Comparison of ENCODE assay signal across 12 cellular contexts in the genomic region with DNA sequence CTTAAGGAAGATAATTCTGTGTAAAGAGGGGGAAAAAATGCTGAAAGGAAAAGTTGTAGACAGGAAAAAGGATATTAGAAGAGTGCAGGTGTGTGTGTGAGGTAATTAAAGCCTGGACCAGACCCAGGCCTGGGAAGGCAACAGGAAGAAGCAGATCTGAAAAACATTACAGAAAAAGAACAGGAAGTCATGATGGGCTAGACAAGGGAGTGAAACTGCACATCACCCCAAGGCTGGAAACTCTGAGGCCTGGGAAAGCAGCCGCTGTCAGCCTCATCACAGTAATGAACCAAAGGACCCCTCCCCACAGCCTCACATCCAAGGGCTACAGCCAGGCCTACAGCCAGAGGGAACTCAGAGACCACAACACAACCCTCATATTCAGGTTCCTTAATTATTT.
A peak's percentile ranks its signal among the peaks of the same experiment; 100 is the strongest.
DNase-seq lines count a peak whose midpoint lies in the region; ATAC-seq and TF ChIP-seq lines count a peak whose summit lies in the region.
"Had no signal": no experiment of that assay in that cellular context is flagged by ENCODE, and none has a peak within 500 bp of the region (broad histone marks: within the 10 kb centered on the region; RNA-seq: fewer than 3 reads in every experiment).

No MANE protein-coding gene starts in this region.

- TF ChIP-seq CTCF in osteoblast (IDR thresholded peaks at IDR 0.05; ENCODE audit: extremely low read depth, low read depth, low read length) (no peak), mesothelial cell of epicardium (IDR thresholded peaks at IDR 0.05; ENCODE audit: unreplicated experiment) (no peak)

- peaks cover 4% of the 10 kb centered on the region for H3K4me1 ChIP-seq in osteoblast (ENCODE audit: insufficient read depth, low read length)
- H3K4me1 ChIP-seq: esophagus squamous epithelium had no signal

- no peaks in the 10 kb centered on the region for H3K36me3 ChIP-seq in osteoblast (ENCODE audit: insufficient read depth, low read length)
- H3K36me3 ChIP-seq: cardiac muscle cell, esophagus squamous epithelium, ovary had no signal

- peaks cover 9% of the 10 kb centered on the region for H3K4me1 Mint-ChIP-seq in activated CD4-positive, alpha-beta T cell treated with anti-CD3 and anti-CD28 coated beads for 36 hours
- peaks cover 3% of the 10 kb centered on the region for H3K4me1 Mint-ChIP-seq in mesothelial cell of epicardium

- peak; percentile 76 for ATAC-seq in activated CD4-positive, alpha-beta T cell treated with anti-CD3 and anti-CD28 coated beads for 36 hours
- ATAC-seq in GM21825 (IDR thresholded peaks at IDR 0.05; ENCODE audit: unreplicated experiment) (peak; percentile 77), HG03196 (IDR thresholded peaks at IDR 0.05; ENCODE audit: unreplicated experiment) (no peak)
- ATAC-seq: Right ventricle myocardium inferior had no signal

- no peak overlapping the region for H3K4me3 ChIP-seq in osteoblast (ENCODE audit: insufficient read depth, low read length)
- H3K4me3 ChIP-seq: cardiac muscle cell, esophagus squamous epithelium, ovary had no signal

- H3K4me2 ChIP-seq in osteoblast (ENCODE audit: insufficient read depth, low read length) = no peak overlapping the region

- H3K79me2 ChIP-seq in osteoblast (ENCODE audit: insufficient read depth, low read length) = no peaks in the 10 kb centered on the region

- H3K36me3 Mint-ChIP-seq in activated CD4-positive, alpha-beta T cell treated with anti-CD3 and anti-CD28 coated beads for 36 hours (ENCODE audit: low read depth) = no peaks in the 10 kb centered on the region
- H3K36me3 Mint-ChIP-seq in mesothelial cell of epicardium = no peaks in the 10 kb centered on the region

- no peaks in the 10 kb centered on the region for H3K27me3 Mint-ChIP-seq in activated CD4-positive, alpha-beta T cell treated with anti-CD3 and anti-CD28 coated beads for 36 hours
- H3K27me3 Mint-ChIP-seq in mesothelial cell of epicardium (ENCODE audit: low read depth) = no peaks in the 10 kb centered on the region

- intact Hi-C loops in activated CD4-positive, alpha-beta T cell treated with anti-CD3 and anti-CD28 coated beads for 36 hours (cut with DNase I, micrococcal nuclease) = no loop called here

- H4K20me1 ChIP-seq in osteoblast (ENCODE audit: insufficient read depth, low read length) = no peaks in the 10 kb centered on the region

- POLR2A ChIA-PET in activated CD4-positive, alpha-beta T cell treated with anti-CD3 and anti-CD28 coated beads for 36 hours (lab: Charles Lee) = no interaction called here

- no peak overlapping the region for H3K4me3 Mint-ChIP-seq in activated CD4-positive, alpha-beta T cell treated with anti-CD3 and anti-CD28 coated beads for 36 hours
- H3K4me3 Mint-ChIP-seq in mesothelial cell of epicardium = no peak overlapping the region

- peak; percentile 25 for DNase-seq in activated CD4-positive, alpha-beta T cell treated with anti-CD3 and anti-CD28 coated beads for 36 hours
- no peak for DNase-seq in activated CD4-positive, alpha-beta T cell treated with anti-CD3 and anti-CD28 coated beads for 1 hour
- DNase-seq in SK-N-DZ (ENCODE audit: low spot score) (peak; percentile 32), osteoblast (ENCODE audit: insufficient read length, low spot score, missing footprints) (no peak), mesothelial cell of epicardium (ENCODE audit: low spot score in 2 of 2, unreplicated experiment in 2 of 2) (no peak), DMS79 (lab: John Stamatoyannopoulos, UW) (no peak)
- DNase-seq: esophagus squamous epithelium, ovary had no signal

- no peak overlapping the region for H3K27ac ChIP-seq in osteoblast (ENCODE audit: low read depth, low read length)
- H3K27ac ChIP-seq: cardiac muscle cell, esophagus squamous epithelium, ovary had no signal

- peak overlapping the region; percentile 21 for H2AFZ ChIP-seq in osteoblast (ENCODE audit: low read length)

- no peaks in the 10 kb centered on the region for H3K9me3 Mint-ChIP-seq in activated CD4-positive, alpha-beta T cell treated with anti-CD3 and anti-CD28 coated beads for 36 hours (ENCODE audit: low read depth)
- H3K9me3 Mint-ChIP-seq in mesothelial cell of epicardium = peaks cover 9% of the 10 kb centered on the region

- no peaks in the 10 kb centered on the region for H3K9me3 ChIP-seq in osteoblast (ENCODE audit: low read depth, low read length)
- H3K9me3 ChIP-seq: esophagus squamous epithelium, ovary had no signal

- no peaks in the 10 kb centered on the region for H3K27me3 ChIP-seq in osteoblast (ENCODE audit: insufficient read depth, low read length)
- H3K27me3 ChIP-seq: cardiac muscle cell, esophagus squamous epithelium, ovary had no signal

- CTCF ChIA-PET in activated CD4-positive, alpha-beta T cell treated with anti-CD3 and anti-CD28 coated beads for 36 hours (lab: Charles Lee) = no interaction called here

- H3K27ac Mint-ChIP-seq in activated CD4-positive, alpha-beta T cell treated with anti-CD3 and anti-CD28 coated beads for 36 hours = peak overlapping the region; percentile 69
- H3K27ac Mint-ChIP-seq in mesothelial cell of epicardium = no peak overlapping the region

Comparison
In these comparisons a context has a peak if more than half of its experiments do, and no peak if none do; other contexts are left out.
1. DNase-seq: peak in activated CD4-positive, alpha-beta T cell treated with anti-CD3 and anti-CD28 coated beads for 36 hours (single experiment) and SK-N-DZ (single experiment); none in activated CD4-positive, alpha-beta T cell treated with anti-CD3 and anti-CD28 coated beads for 1 hour (single experiment), osteoblast (single experiment), mesothelial cell of epicardium (0 of 2) and DMS79 (single experiment).